In the genomic region with DNA sequence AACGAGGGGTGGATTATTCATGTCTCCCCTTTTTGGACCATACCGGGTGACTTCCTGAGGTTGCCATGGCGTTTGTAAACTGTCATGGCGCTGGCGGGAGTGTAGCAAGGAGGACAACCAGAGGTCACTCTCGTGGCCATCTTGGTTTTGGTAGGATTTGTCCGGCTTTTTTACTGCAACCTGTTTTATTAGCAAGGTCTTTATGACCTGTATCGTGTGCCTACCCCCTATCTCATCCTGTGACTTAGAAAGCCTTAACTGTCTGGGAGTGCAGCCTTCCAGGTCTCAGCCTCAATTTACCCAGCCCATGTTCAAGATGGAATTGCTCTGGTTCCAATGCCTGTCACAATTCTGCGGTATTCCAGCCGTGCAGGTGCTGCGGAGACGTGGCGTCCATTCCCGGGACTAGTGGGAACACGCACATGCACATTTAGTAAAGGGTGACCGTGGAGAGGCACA, we compare ENCODE assay signal across 19 cellular contexts. TPM values are rescaled to one million over a fixed set of nuclear protein-coding genes. Genes with fewer than 3 reads are reported as not detected.
A peak's percentile ranks its signal among the peaks of the same experiment; 100 is the strongest.
DNase-seq lines count a peak whose midpoint lies in the region; ATAC-seq, FAIRE-seq and TF ChIP-seq lines count a peak whose summit lies in the region.
"Had no signal": no experiment of that assay in that cellular context is flagged by ENCODE, and none has a peak within 500 bp of the region (broad histone marks: within the 10 kb centered on the region; RNA-seq: fewer than 3 reads in every experiment).

No MANE protein-coding gene starts in this region.

- no peak overlapping the region for H3K23ac ChIP-seq in H1 (ENCODE audit: insufficient read length)

- no peak overlapping the region for H3K4me3 ChIP-seq in HepG2 (replicated peaks in 1 of 3; ENCODE audit: insufficient read depth in 1 of 3, low read depth in 2 of 3, low read length in 3 of 3)
- no peak overlapping the region for H3K4me3 ChIP-seq in right lobe of liver
- H3K4me3 ChIP-seq in H1 (ENCODE audit: extremely low read depth in 1 of 4, insufficient read depth in 2 of 4, low read depth in 3 of 4, low read length in 4 of 4) = no peak overlapping the region
- H3K4me3 ChIP-seq in smooth muscle cell = no peak overlapping the region
- H3K4me3 ChIP-seq: A549, GM23248 had no signal

- peak overlapping the region; percentile 32; the same call in 1 of the 2 replicates for H3K4me2 ChIP-seq in HepG2 (ENCODE audit: low read depth, low read length)
- H3K4me2 ChIP-seq in H1 (ENCODE audit: insufficient read depth in 1 of 2, low read depth in 2 of 2, low read length in 2 of 2) = no peak overlapping the region
- peak overlapping the region; percentile 63 for H3K4me2 ChIP-seq in smooth muscle cell
- H3K4me2 ChIP-seq: A549 had no signal

- no TSS peak for BruUV-seq in HepG2 (replicated peaks; lab: Mats Ljungman, UMichigan)

- H3K27me3 ChIP-seq in HepG2 (ENCODE audit: control insufficient read depth in 1 of 2, insufficient read depth in 2 of 2, low read length in 2 of 2) (peaks cover 0 to 22% of the 10 kb centered on the region in 2 experiments; a peak in 3 of 5 replicates), right lobe of liver (no peaks in the 10 kb centered on the region), H1 (replicated peaks in 1 of 4; ENCODE audit: control insufficient read depth in 3 of 4, extremely low read depth in 1 of 4, insufficient read depth in 3 of 4, low read length in 3 of 4) (no peaks in the 10 kb centered on the region; a peak in 1 of 7 replicates), smooth muscle cell (ENCODE audit: low read depth) (no peaks in the 10 kb centered on the region)

- POLR2A ChIA-PET in HepG2 (lab: Yijun Ruan, JAX) (no interaction called here), H1 (lab: Charles Lee; ENCODE audit: partially characterized antibody) (no interaction called here)

- 51% methylated on average over 15 of the region's 16 CpGs for WGBS in HepG2 (ENCODE audit: low lambda C conversion rate)
- WGBS in right lobe of liver (ENCODE audit: insufficient coverage, low coverage, low lambda C conversion rate, missing lambda C conversion rate) = 75% methylated on average over 11 of the region's 16 CpGs
- 91% methylated on average over 16 of the region's 16 CpGs; no CpG with 5 or more reads in 1 of the 2 experiments for WGBS in H1 (ENCODE audit: extremely low coverage in 1 of 2, insufficient coverage in 1 of 2, insufficient read length in 1 of 2, insufficient replicate concordance in 2 of 2, low coverage in 1 of 2, low lambda C conversion rate in 2 of 2, missing lambda C conversion rate in 1 of 2), 2 experiments
- 90% methylated on average over 16 of the region's 16 CpGs for WGBS in smooth muscle cell (ENCODE audit: low lambda C conversion rate)

- H4K5ac ChIP-seq in H1 (ENCODE audit: insufficient read length, low read depth, low read length) = no peak overlapping the region

- H3K79me2 ChIP-seq in HepG2 (ENCODE audit: insufficient read depth, low read length) (no peaks in the 10 kb centered on the region), H1 (ENCODE audit: control insufficient read depth in 1 of 2, insufficient read depth in 2 of 2, low read length in 2 of 2) (no peaks in the 10 kb centered on the region), smooth muscle cell (ENCODE audit: low read depth) (no peaks in the 10 kb centered on the region)

- no peaks in the 10 kb centered on the region; the same call in 1 of the 2 replicates for H3K23me2 ChIP-seq in H1 (ENCODE audit: low read depth, low read length)

- TF ChIP-seq POLR2A in HepG2 (IDR thresholded peaks at IDR 0.05; ENCODE audit: insufficient read depth in 1 of 2, low read depth in 2 of 2, low read length in 2 of 2) = no peak
- no peak for TF ChIP-seq POLR2A in right lobe of liver (IDR thresholded peaks at IDR 0.05)
- TF ChIP-seq POLR2A in H1 (IDR thresholded peaks at IDR 0.05; ENCODE audit: control extremely low read depth in 1 of 2, low read depth in 2 of 2, low read length in 2 of 2) = no peak

- no peak overlapping the region for H3K56ac ChIP-seq in H1 (replicated peaks; ENCODE audit: insufficient read length, low read depth, low read length)

- ATAC-seq in HepG2 (no peak), right lobe of liver (no peak), GM18517 (IDR thresholded peaks at IDR 0.05; ENCODE audit: unreplicated experiment) (no peak)

- peak overlapping the region; percentile 40; the same call in 1 of the 2 replicates for H2BK12ac ChIP-seq in H1 (ENCODE audit: low read depth, low read length)

- peak overlapping the region; percentile 62; the same call in 1 of the 2 replicates for H3K18ac ChIP-seq in H1 (ENCODE audit: extremely low read depth, low read length)

- H3F3A ChIP-seq in smooth muscle cell (ENCODE audit: low read depth) = peaks cover 35% of the 10 kb centered on the region

- DNase-seq in HepG2 (ENCODE audit: low spot score) (no peak), right lobe of liver (no peak), H1 (ENCODE audit: low read depth in 1 of 2, low spot score in 2 of 2) (no peak), smooth muscle cell (lab: John Stamatoyannopoulos, UW; ENCODE audit: unreplicated experiment) (no peak), DMS53 (lab: John Stamatoyannopoulos, UW) (no peak)
- no peak for DNase-seq in activated naive CD4-positive, alpha-beta T cell treated with anti-CD3 and anti-CD28 coated beads, Interleukin-2, amount 50 U/mL, for 16 hours
- DNase-seq: AML-193; Caco-2; CD4-positive, alpha-beta T cell; DMS79; GDM1 had no signal

- intact Hi-C loops in HepG2 (cut with micrococcal nuclease; ENCODE audit: unreplicated experiment) = loop anchor here (1.0 to 5.0 kb wide), 2 partner anchors 115 to 205 kb away; no protein-coding TSS in a partner anchor
- intact Hi-C loops in right lobe of liver (cut with DNase I) = no loop called here

- no peak overlapping the region for H2AFZ ChIP-seq in HepG2 (ENCODE audit: low read length)
- no peak overlapping the region for H2AFZ ChIP-seq in H1 (ENCODE audit: low read length)
- H2AFZ ChIP-seq in smooth muscle cell (ENCODE audit: low read depth) = no peak overlapping the region

- H3K4me1 ChIP-seq in HepG2 (ENCODE audit: insufficient read depth, low read length) = no peaks in the 10 kb centered on the region
- H3K4me1 ChIP-seq in right lobe of liver = no peaks in the 10 kb centered on the region
- peaks cover 8 to 20% (median 18%) of the 10 kb centered on the region in 4 experiments; a peak in 6 of 7 replicates for H3K4me1 ChIP-seq in H1 (replicated peaks in 1 of 4; ENCODE audit: control insufficient read depth in 3 of 4, insufficient read depth in 4 of 4, low read length in 3 of 4)
- H3K4me1 ChIP-seq in smooth muscle cell (ENCODE audit: low read depth) = peaks cover 8% of the 10 kb centered on the region
- H3K4me1 ChIP-seq: A549, Caco-2 had no signal

- CTCF ChIA-PET in HepG2 (lab: Yijun Ruan, JAX; ENCODE audit: low intra/inter-chr PET ratio, low total read pairs) = no interaction called here
- CTCF ChIA-PET in H1 (lab: Charles Lee; ENCODE audit: partially characterized antibody) = interaction anchor here (1.0 to 2.3 kb wide), 12 partner anchors 14 to 114 kb away, joined by 3 to 26 read pairs (median 5); no protein-coding TSS in a partner anchor

- H3K79me1 ChIP-seq in H1 (ENCODE audit: low read depth, low read length) = no peaks in the 10 kb centered on the region

- no peaks in the 10 kb centered on the region for H4K20me1 ChIP-seq in HepG2 (ENCODE audit: insufficient read depth, low read length)
- no peaks in the 10 kb centered on the region for H4K20me1 ChIP-seq in H1 (replicated peaks in 1 of 2; ENCODE audit: control insufficient read depth in 1 of 2, insufficient read depth in 2 of 2, low read length in 2 of 2)
- H4K20me1 ChIP-seq in smooth muscle cell (ENCODE audit: low read depth) = no peaks in the 10 kb centered on the region

- H4K8ac ChIP-seq in H1 (ENCODE audit: extremely low read depth, insufficient read depth, low read length) = no peak overlapping the region; the same call in 1 of the 2 replicates

- no peak overlapping the region for H2BK120ac ChIP-seq in H1 (replicated peaks; ENCODE audit: low read depth, low read length)

- H3K27ac ChIP-seq in HepG2 (ENCODE audit: extremely low read length, insufficient read depth, low read length) = no peak overlapping the region
- no peak overlapping the region for H3K27ac ChIP-seq in right lobe of liver
- no peak overlapping the region for H3K27ac ChIP-seq in H1 (ENCODE audit: low read depth, low read length)
- peak overlapping the region; percentile 60 for H3K27ac ChIP-seq in smooth muscle cell (ENCODE audit: low read depth)
- H3K27ac ChIP-seq: 22Rv1, A549, C4-2B, GM23248 had no signal

- peak overlapping the region; percentile 31; the same call in 1 of the 2 replicates for H2BK15ac ChIP-seq in H1 (ENCODE audit: low read length)

- 0 out of 2 replicates have a peak overlapping the region, but pooled peaks have one; percentile 12 for H2BK5ac ChIP-seq in H1 (ENCODE audit: low read depth, low read length)

- FAIRE-seq in HepG2 (lab: Jason Lieb, UNC) (no peak), H1 (lab: Jason Lieb, UNC) (no peak)
- FAIRE-seq: A549, D721Med, H54 had no signal

- H2AK5ac ChIP-seq in H1 (ENCODE audit: low read depth, low read length) = no peak overlapping the region; the same call in 1 of the 2 replicates

- TF ChIP-seq CTCF in HepG2 (CRISPR knock-in tag; IDR thresholded peaks at IDR 0.05) (no peak), right lobe of liver (IDR thresholded peaks at IDR 0.05) (no peak), H1 (IDR thresholded peaks at IDR 0.05; ENCODE audit: control extremely low read depth in 1 of 3, insufficient read depth in 1 of 3, low read depth in 1 of 3, low read length in 3 of 3) (no peak), smooth muscle cell (IDR thresholded peaks at IDR 0.05; ENCODE audit: borderline replicate concordance, insufficient read depth, poor library complexity, severe bottlenecking) (no peak)

- H3K36me3 ChIP-seq in HepG2 (replicated peaks in 1 of 2; ENCODE audit: control insufficient read depth in 1 of 2, insufficient read depth in 2 of 2, low read length in 2 of 2) (no peaks in the 10 kb centered on the region), right lobe of liver (no peaks in the 10 kb centered on the region), H1 (ENCODE audit: control insufficient read depth in 2 of 4, insufficient read depth in 4 of 4, low read length in 3 of 4) (no peaks in the 10 kb centered on the region), smooth muscle cell (ENCODE audit: low read depth) (no peaks in the 10 kb centered on the region)

- TF ChIP-seq RAD21 in HepG2 (CRISPR knock-in tag; IDR thresholded peaks at IDR 0.05) (no peak), H1 (IDR thresholded peaks at IDR 0.05 in 1 of 2, conservative IDR thresholded peaks at IDR 0.05 in 1 of 2; ENCODE audit: low read depth in 2 of 2, low read length in 2 of 2) (no peak)

- H3K9me3 ChIP-seq in HepG2 (ENCODE audit: low read length) (no peaks in the 10 kb centered on the region), right lobe of liver (no peaks in the 10 kb centered on the region), H1 (ENCODE audit: insufficient read depth in 2 of 2, low read depth in 1 of 2, low read length in 1 of 2) (no peaks in the 10 kb centered on the region), smooth muscle cell (replicated peaks; ENCODE audit: low read depth) (no peaks in the 10 kb centered on the region)
- H3K9me3 ChIP-seq: Caco-2 had no signal

- H3K4ac ChIP-seq in H1 (replicated peaks; ENCODE audit: insufficient read length, low read depth, low read length) = no peak overlapping the region

- H3K14ac ChIP-seq in H1 (ENCODE audit: insufficient read length) = no peak overlapping the region

- in situ Hi-C loops in HepG2 (cut with HindIII; ENCODE audit: extremely low pct_ligation_motif_present, low pct_unique_long_range_greater_than_20kb) = no loop called here

- no peak for TF ChIP-seq EP300 in HepG2 (IDR thresholded peaks at IDR 0.05; ENCODE audit: low read depth in 2 of 2, low read length in 2 of 2)
- TF ChIP-seq EP300 in HepG2 (CRISPR knock-in tag; IDR thresholded peaks at IDR 0.05; ENCODE audit: borderline replicate concordance) = no peak
- TF ChIP-seq EP300 in H1 (IDR thresholded peaks at IDR 0.05; ENCODE audit: borderline replicate concordance in 1 of 2, low read depth in 2 of 2, low read length in 2 of 2) = no peak

- peak overlapping the region; percentile 74; the same call in 1 of the 2 replicates for H2BK20ac ChIP-seq in H1 (ENCODE audit: low read length)

- H3K9ac ChIP-seq in HepG2 (ENCODE audit: insufficient read depth, low read depth, low read length) = no peak overlapping the region
- no peak overlapping the region for H3K9ac ChIP-seq in H1 (replicated peaks in 1 of 4; ENCODE audit: extremely low read depth in 1 of 4, low read depth in 3 of 4, low read length in 3 of 4)
- H3K9ac ChIP-seq in smooth muscle cell (ENCODE audit: low read depth) = no peak overlapping the region
- H3K9ac ChIP-seq: GM23248 had no signal

- no peak overlapping the region for H4K91ac ChIP-seq in H1 (replicated peaks; ENCODE audit: insufficient read length, low read length)

RNA-seq across cellular contexts. Expression of a gene that starts 40.2 kb away (rescaled TPM):
- total RNA-seq in HepG2 (2016; rRNA removed; fragmentation: Illumina TruSeq; extraction: Trizol) (14.6 and 14.8 TPM in 2 replicates), right lobe of liver (1 to 10 TPM; 3.7 to 5.8 (median 5.3) TPM), smooth muscle cell (37.0 and 39.5 TPM in 2 replicates)
- total RNA-seq in HepG2 (2016; cell fraction: cytosol; rRNA removed; fragmentation: Illumina TruSeq; extraction: Trizol; ENCODE audit: low read depth) = 3.5 and 3.9 TPM in 2 replicates
- total RNA-seq in HepG2 (2016; cell fraction: insoluble cytoplasmic fraction; rRNA removed; fragmentation: Illumina TruSeq; extraction: Trizol) = 12.9 and 14.4 TPM in 2 replicates
- 13.3 and 14.3 TPM in 2 replicates for total RNA-seq in HepG2 (2016; cell fraction: membrane; rRNA removed; fragmentation: Illumina TruSeq; extraction: Trizol)
- total RNA-seq in HepG2 (2016; cell fraction: nucleus; rRNA removed; fragmentation: Illumina TruSeq; extraction: Trizol) = 11.3 and 12.8 TPM in 2 replicates
- polyA plus RNA-seq in HepG2 (2011; rRNA removed) (18.6 and 21.4 TPM in 2 replicates), H1 (2011; rRNA removed) (27.9 and 37.9 TPM in 2 replicates), smooth muscle cell (14.8 and 19.8 TPM in 2 replicates)
- 18.6 and 21.4 TPM in 2 replicates for polyA plus RNA-seq in HepG2 (2011; cell fraction: cytosol; rRNA removed)
- 29.3 and 32.0 TPM in 2 replicates for polyA plus RNA-seq in HepG2 (2011; cell fraction: nucleus; rRNA removed)
- 13.6 and 16.7 TPM in 2 replicates for polyA plus RNA-seq in HepG2 (2012)
- 2.4 and 3.2 TPM in 2 replicates for polyA plus RNA-seq in HepG2 (2016; cell fraction: cytosol; fragmentation: Illumina TruSeq; extraction: Trizol; ENCODE audit: low read depth)
- 14.2 and 14.7 TPM in 2 replicates for polyA plus RNA-seq in HepG2 (2016; cell fraction: insoluble cytoplasmic fraction; fragmentation: Illumina TruSeq; extraction: Trizol; ENCODE audit: low read depth)
- polyA plus RNA-seq in HepG2 (2016; cell fraction: membrane; fragmentation: Illumina TruSeq; extraction: Trizol; ENCODE audit: low read depth) = 9.0 and 9.3 TPM in 2 replicates
- polyA plus RNA-seq in HepG2 (2016; cell fraction: nucleus; fragmentation: Illumina TruSeq; extraction: Trizol; ENCODE audit: insufficient read depth, low read depth) = 17.5 and 19.9 TPM in 2 replicates
- 45.1 and 57.4 TPM in 2 replicates for polyA minus RNA-seq in HepG2 (2011; rRNA and poly(A)+ RNA removed; ENCODE audit: low replicate concordance)
- 20.3 and 20.7 TPM in 2 replicates for polyA minus RNA-seq in HepG2 (2011; cell fraction: cytosol; rRNA and poly(A)+ RNA removed)
- polyA minus RNA-seq in HepG2 (2011; cell fraction: nucleus; rRNA and poly(A)+ RNA removed) = 14.9 and 17.2 TPM in 2 replicates
- 64.2 and 71.4 TPM in 2 replicates for total RNA-seq in H1 (2021; fragmentation: NEBNext Ultra II Directional; extraction: Animal tissue kit (Norgen Biotek cat#: 25700))
- 42.8 TPM for polyA plus RNA-seq in H1 (2011; cell fraction: cytosol; rRNA removed)
- 51.4 TPM for polyA plus RNA-seq in H1 (2011; cell fraction: nucleus; rRNA removed)
- 31.0 to 41.1 TPM (median 37.4 TPM) in 4 replicates for polyA plus RNA-seq in H1 (2012, experiment 1 of 2)
- 31.9 TPM for polyA plus RNA-seq in H1 (2012, experiment 2 of 2)
- 25.3 TPM for polyA plus RNA-seq in H1 (2013, experiment 1 of 2)
- 25.6 TPM for polyA plus RNA-seq in H1 (2013, experiment 2 of 2)
- polyA minus RNA-seq in H1 (2011; rRNA and poly(A)+ RNA removed) = 67.6 and 73.6 TPM in 2 replicates
- 49.5 TPM for polyA minus RNA-seq in H1 (2011; cell fraction: cytosol; rRNA and poly(A)+ RNA removed)
- 46.4 TPM for polyA minus RNA-seq in H1 (2011; cell fraction: nucleus; rRNA and poly(A)+ RNA removed)

RNA-seq across cellular contexts. Expression of a gene that starts 44.1 kb away (rescaled TPM):
- total RNA-seq in HepG2 (2016; rRNA removed; fragmentation: Illumina TruSeq; extraction: Trizol) (not detected in 2 replicates), right lobe of liver (1 to 10 TPM in 2 of 6 experiments, under 1 TPM in 4; 0.11 to 2.0 (median 0.62) TPM), smooth muscle cell (0.58 and 1.3 TPM in 2 replicates)
- total RNA-seq in HepG2 (2016; cell fraction: cytosol; rRNA removed; fragmentation: Illumina TruSeq; extraction: Trizol; ENCODE audit: low read depth) = not detected in 2 replicates
- total RNA-seq in HepG2 (2016; cell fraction: insoluble cytoplasmic fraction; rRNA removed; fragmentation: Illumina TruSeq; extraction: Trizol) = not detected in 2 replicates
- not detected in 2 replicates for total RNA-seq in HepG2 (2016; cell fraction: membrane; rRNA removed; fragmentation: Illumina TruSeq; extraction: Trizol)
- total RNA-seq in HepG2 (2016; cell fraction: nucleus; rRNA removed; fragmentation: Illumina TruSeq; extraction: Trizol) = not detected in 2 replicates
- polyA plus RNA-seq in HepG2 (2011; rRNA removed) (not detected in 2 replicates), H1 (2011; rRNA removed) (0.03 and 0.05 TPM in 2 replicates), smooth muscle cell (1.3 and 1.4 TPM in 2 replicates)
- polyA plus RNA-seq in HepG2 (2011; cell fraction: cytosol; rRNA removed) = 0.01 TPM in 1 of 2 replicates, not detected in the other
- polyA plus RNA-seq in HepG2 (2011; cell fraction: nucleus; rRNA removed) = not detected in 2 replicates
- not detected in 2 replicates for polyA plus RNA-seq in HepG2 (2012)
- polyA plus RNA-seq in HepG2 (2016; cell fraction: cytosol; fragmentation: Illumina TruSeq; extraction: Trizol; ENCODE audit: low read depth) = not detected in 2 replicates
- polyA plus RNA-seq in HepG2 (2016; cell fraction: insoluble cytoplasmic fraction; fragmentation: Illumina TruSeq; extraction: Trizol; ENCODE audit: low read depth) = not detected in 2 replicates
- not detected in 2 replicates for polyA plus RNA-seq in HepG2 (2016; cell fraction: membrane; fragmentation: Illumina TruSeq; extraction: Trizol; ENCODE audit: low read depth)
- not detected in 2 replicates for polyA plus RNA-seq in HepG2 (2016; cell fraction: nucleus; fragmentation: Illumina TruSeq; extraction: Trizol; ENCODE audit: insufficient read depth, low read depth)
- not detected in 2 replicates for polyA minus RNA-seq in HepG2 (2011; rRNA and poly(A)+ RNA removed; ENCODE audit: low replicate concordance)
- polyA minus RNA-seq in HepG2 (2011; cell fraction: cytosol; rRNA and poly(A)+ RNA removed) = not detected in 2 replicates
- not detected in 2 replicates for polyA minus RNA-seq in HepG2 (2011; cell fraction: nucleus; rRNA and poly(A)+ RNA removed)
- total RNA-seq in H1 (2021; fragmentation: NEBNext Ultra II Directional; extraction: Animal tissue kit (Norgen Biotek cat#: 25700)) = 0.19 and 0.23 TPM in 2 replicates
- 0.08 TPM for polyA plus RNA-seq in H1 (2011; cell fraction: cytosol; rRNA removed)
- polyA plus RNA-seq in H1 (2011; cell fraction: nucleus; rRNA removed) = 0.14 TPM
- polyA plus RNA-seq in H1 (2012, experiment 1 of 2) = 0.05 to 0.39 TPM (median 0.10 TPM) in 4 replicates
- not detected for polyA plus RNA-seq in H1 (2012, experiment 2 of 2)
- 0.04 TPM for polyA plus RNA-seq in H1 (2013, experiment 1 of 2)
- 0.02 TPM for polyA plus RNA-seq in H1 (2013, experiment 2 of 2)
- 0.03 and 0.10 TPM in 2 replicates for polyA minus RNA-seq in H1 (2011; rRNA and poly(A)+ RNA removed)
- polyA minus RNA-seq in H1 (2011; cell fraction: cytosol; rRNA and poly(A)+ RNA removed) = 0.29 TPM
- not detected for polyA minus RNA-seq in H1 (2011; cell fraction: nucleus; rRNA and poly(A)+ RNA removed)
- total RNA-seq: Caco-2 had no signal
- polyA plus RNA-seq: A549, BJ had no signal

Comparison
In these comparisons a context has a peak if more than half of its experiments do, and no peak if none do; other contexts are left out.
1. H3K4me2 ChIP-seq: peak in HepG2 (single experiment) and smooth muscle cell (single experiment); none in H1 (0 of 2).